In genomic region chr18:7117390-7118355, GRCh38 we compare ENCODE assay signal across 9 cellular contexts. TPM values are rescaled to one million over a fixed set of nuclear protein-coding genes. Genes with fewer than 3 reads are reported as not detected.
A peak's percentile ranks its signal among the peaks of the same experiment; 100 is the strongest.
DNase-seq lines count a peak whose midpoint lies in the region; ATAC-seq and TF ChIP-seq lines count a peak whose summit lies in the region.
"Had no signal": no experiment of that assay in that cellular context is flagged by ENCODE, and none has a peak within 500 bp of the region (broad histone marks: within the 10 kb centered on the region; RNA-seq: fewer than 3 reads in every experiment).

A gene with protein sequence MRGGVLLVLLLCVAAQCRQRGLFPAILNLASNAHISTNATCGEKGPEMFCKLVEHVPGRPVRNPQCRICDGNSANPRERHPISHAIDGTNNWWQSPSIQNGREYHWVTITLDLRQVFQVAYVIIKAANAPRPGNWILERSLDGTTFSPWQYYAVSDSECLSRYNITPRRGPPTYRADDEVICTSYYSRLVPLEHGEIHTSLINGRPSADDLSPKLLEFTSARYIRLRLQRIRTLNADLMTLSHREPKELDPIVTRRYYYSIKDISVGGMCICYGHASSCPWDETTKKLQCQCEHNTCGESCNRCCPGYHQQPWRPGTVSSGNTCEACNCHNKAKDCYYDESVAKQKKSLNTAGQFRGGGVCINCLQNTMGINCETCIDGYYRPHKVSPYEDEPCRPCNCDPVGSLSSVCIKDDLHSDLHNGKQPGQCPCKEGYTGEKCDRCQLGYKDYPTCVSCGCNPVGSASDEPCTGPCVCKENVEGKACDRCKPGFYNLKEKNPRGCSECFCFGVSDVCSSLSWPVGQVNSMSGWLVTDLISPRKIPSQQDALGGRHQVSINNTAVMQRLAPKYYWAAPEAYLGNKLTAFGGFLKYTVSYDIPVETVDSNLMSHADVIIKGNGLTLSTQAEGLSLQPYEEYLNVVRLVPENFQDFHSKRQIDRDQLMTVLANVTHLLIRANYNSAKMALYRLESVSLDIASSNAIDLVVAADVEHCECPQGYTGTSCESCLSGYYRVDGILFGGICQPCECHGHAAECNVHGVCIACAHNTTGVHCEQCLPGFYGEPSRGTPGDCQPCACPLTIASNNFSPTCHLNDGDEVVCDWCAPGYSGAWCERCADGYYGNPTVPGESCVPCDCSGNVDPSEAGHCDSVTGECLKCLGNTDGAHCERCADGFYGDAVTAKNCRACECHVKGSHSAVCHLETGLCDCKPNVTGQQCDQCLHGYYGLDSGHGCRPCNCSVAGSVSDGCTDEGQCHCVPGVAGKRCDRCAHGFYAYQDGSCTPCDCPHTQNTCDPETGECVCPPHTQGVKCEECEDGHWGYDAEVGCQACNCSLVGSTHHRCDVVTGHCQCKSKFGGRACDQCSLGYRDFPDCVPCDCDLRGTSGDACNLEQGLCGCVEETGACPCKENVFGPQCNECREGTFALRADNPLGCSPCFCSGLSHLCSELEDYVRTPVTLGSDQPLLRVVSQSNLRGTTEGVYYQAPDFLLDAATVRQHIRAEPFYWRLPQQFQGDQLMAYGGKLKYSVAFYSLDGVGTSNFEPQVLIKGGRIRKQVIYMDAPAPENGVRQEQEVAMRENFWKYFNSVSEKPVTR (N-terminal part only) (minus strand): TSS chr18:7117797. CDS start chr18:7117720, 77 bp downstream.

- H3K36me3 ChIP-seq in right lobe of liver: no peaks in the 10 kb centered on the region
- no peaks in the 10 kb centered on the region for H3K36me3 ChIP-seq in upper lobe of right lung

- DNase-seq in activated CD8-positive, alpha-beta memory T cell treated with anti-CD3 and anti-CD28 coated beads, Interleukin-2, amount 10 ng/mL, durations not matched to agents 7 days and 5 days: no peak
- DNase-seq in activated CD8-positive, alpha-beta memory T cell treated with anti-CD3 and anti-CD28 coated beads for 24 hours: no peak
- DNase-seq in chondrocyte (ENCODE audit: low spot score) (no peak), right lobe of liver (peak in 1 of 3 donors; percentile 21), upper lobe of right lung (peak; percentile 72), NOMO-1 (lab: John Stamatoyannopoulos, UW; ENCODE audit: unreplicated experiment in 2 of 2) (no peak), RWPE1 (ENCODE audit: low spot score) (no peak)
- DNase-seq: KG1 had no signal

- H3K27ac ChIP-seq in right lobe of liver (no peak within 1 kb of the TSS), upper lobe of right lung (no peak within 1 kb of the TSS), RWPE1 (no peak within 1 kb of the TSS)

- peak within 1 kb of the TSS; percentile 12 for H3K4me3 Mint-ChIP-seq in activated CD8-positive, alpha-beta memory T cell treated with anti-CD3 and anti-CD28 coated beads, Interleukin-2, amount 10 ng/mL, durations not matched to agents 7 days and 5 days
- peak within 1 kb of the TSS; percentile 76 for H3K4me3 Mint-ChIP-seq in chondrocyte (ENCODE audit: unreplicated experiment)

- H3K27me3 ChIP-seq in right lobe of liver (peaks cover 0 to 15% of the 10 kb centered on the region in 2 donors), upper lobe of right lung (peaks cover 56% of the 10 kb centered on the region)

- H3K9me3 Mint-ChIP-seq in activated CD8-positive, alpha-beta memory T cell treated with anti-CD3 and anti-CD28 coated beads, Interleukin-2, amount 10 ng/mL, durations not matched to agents 7 days and 5 days (ENCODE audit: low read depth): peaks cover 11% of the 10 kb centered on the region
- peaks cover 8% of the 10 kb centered on the region for H3K9me3 Mint-ChIP-seq in chondrocyte (ENCODE audit: low read depth)

- H3K36me3 Mint-ChIP-seq in activated CD8-positive, alpha-beta memory T cell treated with anti-CD3 and anti-CD28 coated beads, Interleukin-2, amount 10 ng/mL, durations not matched to agents 7 days and 5 days: no peaks in the 10 kb centered on the region
- peaks cover 6% of the 10 kb centered on the region for H3K36me3 Mint-ChIP-seq in chondrocyte (ENCODE audit: low read depth)

- H3K4me3 ChIP-seq in right lobe of liver (peak within 1 kb of the TSS; percentile 16 to 40 (median 18)), upper lobe of right lung (peak within 1 kb of the TSS; percentile 43)

- TF ChIP-seq POLR2A in right lobe of liver (IDR thresholded peaks at IDR 0.05): no peak

- ATAC-seq in activated CD8-positive, alpha-beta memory T cell treated with anti-CD3 and anti-CD28 coated beads, Interleukin-2, amount 10 ng/mL, durations not matched to agents 7 days and 5 days: no peak
- ATAC-seq in right lobe of liver (peak in 2 of 4 donors; percentile 17 to 51), upper lobe of right lung (peak; percentile 80), HG03460 (IDR thresholded peaks at IDR 0.05; ENCODE audit: unreplicated experiment) (no peak)

- CTCF ChIA-PET in activated CD8-positive, alpha-beta memory T cell treated with anti-CD3 and anti-CD28 coated beads, Interleukin-2, amount 10 ng/mL, durations not matched to agents 7 days and 5 days (lab: Charles Lee): no interaction called here
- CTCF ChIA-PET in RWPE1 (lab: Yijun Ruan, JAX): interaction anchor here (0.6 kb wide), 1 partner anchor 62 kb away, joined by 5 read pairs; no protein-coding TSS in a partner anchor

- intact Hi-C loops in right lobe of liver (cut with DNase I): no loop called here
- intact Hi-C loops in upper lobe of right lung (cut with DNase I): no loop called here

- no peaks in the 10 kb centered on the region for H3K4me1 Mint-ChIP-seq in activated CD8-positive, alpha-beta memory T cell treated with anti-CD3 and anti-CD28 coated beads, Interleukin-2, amount 10 ng/mL, durations not matched to agents 7 days and 5 days
- H3K4me1 Mint-ChIP-seq in chondrocyte (ENCODE audit: low read depth): peaks cover 9% of the 10 kb centered on the region

- H3K4me1 ChIP-seq in right lobe of liver: peaks cover 0 to 14% (median 0%) of the 10 kb centered on the region in 4 donors
- H3K4me1 ChIP-seq in upper lobe of right lung: peaks cover 16% of the 10 kb centered on the region

- H3K9me3 ChIP-seq in right lobe of liver: no peaks in the 10 kb centered on the region
- no peaks in the 10 kb centered on the region for H3K9me3 ChIP-seq in upper lobe of right lung

- peaks cover 25% of the 10 kb centered on the region for H3K27me3 Mint-ChIP-seq in activated CD8-positive, alpha-beta memory T cell treated with anti-CD3 and anti-CD28 coated beads, Interleukin-2, amount 10 ng/mL, durations not matched to agents 7 days and 5 days
- H3K27me3 Mint-ChIP-seq in chondrocyte (ENCODE audit: low read depth): peaks cover 22% of the 10 kb centered on the region

- WGBS in right lobe of liver (ENCODE audit: insufficient coverage, low coverage, low lambda C conversion rate, missing lambda C conversion rate): 5% methylated on average over 7 of the region's 95 CpGs

- H3K27ac Mint-ChIP-seq in activated CD8-positive, alpha-beta memory T cell treated with anti-CD3 and anti-CD28 coated beads, Interleukin-2, amount 10 ng/mL, durations not matched to agents 7 days and 5 days: no peak within 1 kb of the TSS
- no peak within 1 kb of the TSS for H3K27ac Mint-ChIP-seq in chondrocyte (ENCODE audit: unreplicated experiment)

- TF ChIP-seq CTCF in chondrocyte (IDR thresholded peaks at IDR 0.05) (no peak), right lobe of liver (IDR thresholded peaks at IDR 0.05) (no peak), upper lobe of right lung (IDR thresholded peaks at IDR 0.05) (no peak), RWPE1 (conservative IDR thresholded peaks at IDR 0.05; ENCODE audit: low read depth) (no peak)

- POLR2A ChIA-PET in RWPE1 (lab: Yijun Ruan, JAX; ENCODE audit: low non-redundant PET): no interaction called here

RNA-seq across cellular contexts. Expression of the gene that starts here (rescaled TPM):
- not detected for total RNA-seq in activated CD8-positive, alpha-beta memory T cell treated with anti-CD3 and anti-CD28 coated beads, Interleukin-2, amount 10 ng/mL, durations not matched to agents 7 days and 5 days
- total RNA-seq in chondrocyte (2.3 to 3.9 TPM (median 2.5 TPM) in 3 replicates), right lobe of liver (under 1 TPM; 0.06 to 0.56 (median 0.29) TPM), upper lobe of right lung (1.4 TPM)
